ENCODE assay signal across 1 cellular context in genomic region chr9:34127035-34127948, GRCh38.
TF ChIP-seq lines count a peak whose summit lies in the region.

No MANE protein-coding gene starts in this region.

TF ChIP-seq in K562, 482 proteins besides CTCF, POLR2A, EP300 and RAD21 (continued from another document):
- TF ChIP-seq ZNF175 (CRISPR knock-in tag; IDR thresholded peaks at IDR 0.05; ENCODE audit: low read depth): peak; percentile 54; the same call in 1 of the 2 replicates
- no peak for TF ChIP-seq JUNB (CRISPR knock-in tag; conservative IDR thresholded peaks at IDR 0.05)
- peak; percentile 43 for TF ChIP-seq BRD9 (IDR thresholded peaks at IDR 0.05; ENCODE audit: low read depth, partially characterized antibody)
- TF ChIP-seq ZNF395 (CRISPR knock-in tag; IDR thresholded peaks at IDR 0.05): 0 out of 2 replicates have a peak, but pooled peaks have one; percentile 22
- TF ChIP-seq ZHX1 (conservative IDR thresholded peaks at IDR 0.05; ENCODE audit: low read length): no peak
- TF ChIP-seq ZNF347 (CRISPR knock-in tag; IDR thresholded peaks at IDR 0.05; ENCODE audit: low read depth): no peak
- TF ChIP-seq E2F6 (IDR thresholded peaks at IDR 0.05; ENCODE audit: borderline replicate concordance in 1 of 2, extremely low read depth in 1 of 2, insufficient read depth in 1 of 2, insufficient read length in 1 of 2, low read depth in 1 of 2, low read length in 1 of 2, poor library complexity in 1 of 2, severe bottlenecking in 1 of 2): peak in 1 of 2 experiments; percentile 19
- TF ChIP-seq ZFP1 (CRISPR knock-in tag; IDR thresholded peaks at IDR 0.05): no peak
- no peak for TF ChIP-seq NR2C2 (CRISPR knock-in tag; IDR thresholded peaks at IDR 0.05)
- peak; percentile 25; the same call in 1 of the 2 replicates for TF ChIP-seq NR2C2 (tag; IDR thresholded peaks at IDR 0.05)
- peak; percentile 13 for TF ChIP-seq KDM5B (IDR thresholded peaks at IDR 0.05; ENCODE audit: insufficient replicate concordance, low read depth, low read length)
